8 cellular contexts compared by ENCODE assay signal in the genomic region with DNA sequence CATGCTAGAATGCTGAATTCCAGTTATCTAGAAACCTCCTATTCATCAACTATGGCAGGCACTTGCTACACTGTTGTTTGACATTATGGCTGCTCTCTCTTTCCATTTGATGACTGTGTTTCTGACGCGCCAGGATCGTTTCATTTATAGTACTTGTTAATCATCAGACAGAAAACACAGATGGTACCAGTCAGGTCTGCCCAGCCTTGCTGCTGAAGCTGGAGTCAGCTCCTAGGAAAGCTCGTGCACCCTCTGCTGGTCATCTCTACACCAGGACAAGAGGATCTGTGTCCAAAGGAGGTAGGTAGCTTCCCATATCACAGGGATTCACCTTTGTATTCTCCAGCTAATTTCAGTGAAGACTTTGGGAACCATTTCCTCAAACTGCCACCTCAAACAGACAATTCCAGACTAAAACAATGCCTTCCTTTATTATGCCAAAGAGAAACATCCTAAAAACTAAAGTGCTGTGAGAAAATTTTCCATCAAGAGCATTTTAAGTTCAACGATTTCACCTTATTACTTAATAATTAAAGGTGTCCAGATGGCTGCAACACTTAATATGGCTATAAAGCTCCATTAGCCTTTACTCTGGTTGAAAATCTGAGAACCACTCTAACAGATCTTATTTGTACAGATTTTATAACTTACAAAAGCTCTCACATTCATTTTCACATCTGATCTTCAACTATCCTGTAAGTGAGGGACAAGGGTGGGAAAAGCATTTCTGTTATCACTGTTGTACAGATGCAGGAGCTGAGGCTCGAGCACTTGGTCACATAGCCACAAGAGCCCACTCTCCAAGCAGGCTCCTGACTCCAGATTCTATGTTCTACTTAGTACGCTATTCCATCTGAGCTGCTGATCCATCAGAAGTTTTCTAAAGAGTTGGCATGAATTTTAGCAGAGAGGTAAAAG. TPM values are rescaled to one million over a fixed set of nuclear protein-coding genes. Genes with fewer than 3 reads are reported as not detected.
DNase-seq lines count a peak whose midpoint lies in the region; ATAC-seq and TF ChIP-seq lines count a peak whose summit lies in the region.

No MANE protein-coding gene starts in this region.

- H3K27me3 Mint-ChIP-seq in activated T-cell treated with anti-CD3 and anti-CD28 coated beads, Interleukin-2, amount 50 U/mL, for 72 hours (ENCODE audit: low read depth) = no peaks in the 10 kb centered on the region
- H3K27me3 Mint-ChIP-seq in stimulated activated naive CD8-positive, alpha-beta T cell treated with anti-CD3 and anti-CD28 coated beads, Interleukin-15, Interleukin-2, amounts not matched to agents 100 ng/mL and 50 ng/mL, for 24 hours = no peaks in the 10 kb centered on the region

- peaks cover 44% of the 10 kb centered on the region for H3K4me1 Mint-ChIP-seq in activated T-cell treated with anti-CD3 and anti-CD28 coated beads, Interleukin-2, amount 50 U/mL, for 72 hours (ENCODE audit: low read depth)
- peaks cover 44% of the 10 kb centered on the region for H3K4me1 Mint-ChIP-seq in stimulated activated naive CD8-positive, alpha-beta T cell treated with anti-CD3 and anti-CD28 coated beads, Interleukin-15, Interleukin-2, amounts not matched to agents 100 ng/mL and 50 ng/mL, for 24 hours (ENCODE audit: low read depth)

- DNase-seq in EL = peak; percentile 93
- peak; percentile 98 for DNase-seq in GM23248
- DNase-seq in Karpas-422 = peak; percentile 91
- DNase-seq in Peyer's patch = peak; percentile 85 to 97 (median 94)
- DNase-seq in activated T-cell treated with anti-CD3 and anti-CD28 coated beads, Interleukin-2, amount 50 U/mL, for 72 hours = peak; percentile 84 to 90
- DNase-seq in fibroblast of lung (ENCODE audit: low read depth in 2 of 2) = peak; percentile 95 to 97

- peaks cover 27% of the 10 kb centered on the region for H3F3A ChIP-seq in GM23248 (ENCODE audit: insufficient read depth)
- H3F3A ChIP-seq in neural cell (ENCODE audit: insufficient read depth, low read length, poor library complexity, severe bottlenecking) = no peaks in the 10 kb centered on the region

- no peaks in the 10 kb centered on the region for H3K9me2 ChIP-seq in GM23248 (ENCODE audit: insufficient read depth)
- no peaks in the 10 kb centered on the region for H3K9me2 ChIP-seq in Karpas-422 (replicated peaks; ENCODE audit: insufficient read depth, low read length)
- no peaks in the 10 kb centered on the region for H3K9me2 ChIP-seq in neural cell (ENCODE audit: insufficient read depth, low read length)

- no peaks in the 10 kb centered on the region for H3K36me3 ChIP-seq in GM23248 (ENCODE audit: low read depth)
- no peaks in the 10 kb centered on the region for H3K36me3 ChIP-seq in Karpas-422 (ENCODE audit: insufficient read depth, low read length)
- no peaks in the 10 kb centered on the region for H3K36me3 ChIP-seq in Peyer's patch
- H3K36me3 ChIP-seq in fibroblast of lung (ENCODE audit: control insufficient read depth, insufficient read depth, low read length) = no peaks in the 10 kb centered on the region
- no peaks in the 10 kb centered on the region for H3K36me3 ChIP-seq in neural cell (ENCODE audit: insufficient read depth, low read length)

- TF ChIP-seq RAD21 in neural cell (conservative IDR thresholded peaks at IDR 0.05) = peak; percentile 97

- H3K4me1 ChIP-seq in GM23248 (ENCODE audit: insufficient read depth) (peaks cover 23% of the 10 kb centered on the region), Karpas-422 (ENCODE audit: low read length) (peaks cover 10% of the 10 kb centered on the region), Peyer's patch (no peaks in the 10 kb centered on the region), fibroblast of lung (ENCODE audit: control insufficient read depth, extremely low read depth, insufficient read depth, low read length) (peaks cover 6% of the 10 kb centered on the region)

- TF ChIP-seq CTCF in Peyer's patch (IDR thresholded peaks at IDR 0.05) (peak; percentile 47 to 95 (median 84)), fibroblast of lung (conservative IDR thresholded peaks at IDR 0.05 in 1 of 2, IDR thresholded peaks at IDR 0.05 in 1 of 2; ENCODE audit: low read depth in 1 of 2, low read length in 2 of 2) (peak; percentile 94 to 95), neural cell (IDR thresholded peaks at IDR 0.05; ENCODE audit: poor library complexity, severe bottlenecking) (peak; percentile 93)

- H3K79me2 ChIP-seq in GM23248 (ENCODE audit: insufficient read depth) = peaks cover 12% of the 10 kb centered on the region
- 0 out of 2 replicates have a peak, but pooled peaks cover 2% of the 10 kb centered on the region for H3K79me2 ChIP-seq in Karpas-422 (ENCODE audit: low read length)
- no peaks in the 10 kb centered on the region for H3K79me2 ChIP-seq in fibroblast of lung (ENCODE audit: control insufficient read depth, insufficient read depth, low read length)
- no peaks in the 10 kb centered on the region for H3K79me2 ChIP-seq in neural cell (replicated peaks; ENCODE audit: insufficient read depth, low read length)

- H3K4me3 ChIP-seq in GM23248 = peak overlapping the region; percentile 24; the same call in 1 of the 2 replicates
- H3K4me3 ChIP-seq in Karpas-422 (ENCODE audit: low read length) = no peak overlapping the region
- no peak overlapping the region for H3K4me3 ChIP-seq in Peyer's patch
- peak overlapping the region in 2 of 4 experiments; percentile 11 to 20 for H3K4me3 ChIP-seq in fibroblast of lung (replicated peaks in 1 of 4; ENCODE audit: control extremely low read depth in 1 of 4, insufficient read depth in 1 of 4, low read depth in 3 of 4, low read length in 4 of 4)
- H3K4me3 ChIP-seq in neural cell (ENCODE audit: low read length) = peak overlapping the region; percentile 43

- peak overlapping the region; percentile 58 for H3K27ac ChIP-seq in GM23248
- no peak overlapping the region for H3K27ac ChIP-seq in Karpas-422 (ENCODE audit: low read length)
- H3K27ac ChIP-seq in Peyer's patch = peak overlapping the region in 2 of 4 donors; percentile 11 to 56
- no peak overlapping the region for H3K27ac ChIP-seq in fibroblast of lung (ENCODE audit: insufficient read depth, low read length)
- H3K27ac ChIP-seq in neural cell (ENCODE audit: low read length) = peak overlapping the region; percentile 79

- H3K27me3 ChIP-seq in GM23248 (replicated peaks; ENCODE audit: insufficient read depth) (no peaks in the 10 kb centered on the region), Karpas-422 (ENCODE audit: low read length) (no peaks in the 10 kb centered on the region), Peyer's patch (no peaks in the 10 kb centered on the region), fibroblast of lung (ENCODE audit: control insufficient read depth, insufficient read depth, low read length) (no peaks in the 10 kb centered on the region), neural cell (ENCODE audit: insufficient read depth, low read depth, low read length) (no peaks in the 10 kb centered on the region)

- H3K9me3 ChIP-seq in GM23248 (ENCODE audit: low read depth) = no peaks in the 10 kb centered on the region
- H3K9me3 ChIP-seq in Karpas-422 (ENCODE audit: low read length) = no peaks in the 10 kb centered on the region
- no peaks in the 10 kb centered on the region for H3K9me3 ChIP-seq in Peyer's patch
- no peaks in the 10 kb centered on the region for H3K9me3 ChIP-seq in fibroblast of lung (ENCODE audit: control insufficient read depth, insufficient read depth, low read depth, low read length)
- no peaks in the 10 kb centered on the region for H3K9me3 ChIP-seq in neural cell (ENCODE audit: low read length)

- H3K4me2 ChIP-seq in GM23248 (ENCODE audit: unreplicated experiment) (peak overlapping the region; percentile 41), Karpas-422 (ENCODE audit: low read depth, low read length, poor library complexity, severe bottlenecking) (peak overlapping the region; percentile 38), fibroblast of lung (ENCODE audit: extremely low read depth, insufficient read depth, low read length) (peak overlapping the region; percentile 7), neural cell (ENCODE audit: low read length) (no peak overlapping the region)

- H3K36me3 Mint-ChIP-seq in activated T-cell treated with anti-CD3 and anti-CD28 coated beads, Interleukin-2, amount 50 U/mL, for 72 hours (ENCODE audit: insufficient read depth in 2 of 2) = peaks cover 2 to 9% of the 10 kb centered on the region in 2 donors
- peaks cover 22% of the 10 kb centered on the region for H3K36me3 Mint-ChIP-seq in stimulated activated naive CD8-positive, alpha-beta T cell treated with anti-CD3 and anti-CD28 coated beads, Interleukin-15, Interleukin-2, amounts not matched to agents 100 ng/mL and 50 ng/mL, for 24 hours (ENCODE audit: low read depth)

- 29 to 32% methylated on average over 7 of the region's 7 CpGs for WGBS in GM23248 (ENCODE audit: low coverage in 1 of 2, low lambda C conversion rate in 2 of 2, missing lambda C conversion rate in 2 of 2), 2 experiments

- in situ Hi-C loops in GM23248 (cut with MboI) = loop anchor here (25.0 kb wide), 1 partner anchor 254 kb away; the partner anchor contains the start of gene TLK1

- no peak for TF ChIP-seq POLR2A in Peyer's patch (IDR thresholded peaks at IDR 0.05)

- H3K9me3 Mint-ChIP-seq in activated T-cell treated with anti-CD3 and anti-CD28 coated beads, Interleukin-2, amount 50 U/mL, for 72 hours = peaks cover 1 to 4% of the 10 kb centered on the region in 2 donors
- peaks cover 3% of the 10 kb centered on the region for H3K9me3 Mint-ChIP-seq in stimulated activated naive CD8-positive, alpha-beta T cell treated with anti-CD3 and anti-CD28 coated beads, Interleukin-15, Interleukin-2, amounts not matched to agents 100 ng/mL and 50 ng/mL, for 24 hours

- H4K20me1 ChIP-seq in GM23248 (ENCODE audit: insufficient read depth) (no peaks in the 10 kb centered on the region), Karpas-422 (ENCODE audit: insufficient read depth, low read depth, low read length) (no peaks in the 10 kb centered on the region), fibroblast of lung (ENCODE audit: control insufficient read depth, extremely low read depth, insufficient read depth, low read length) (no peaks in the 10 kb centered on the region), neural cell (ENCODE audit: insufficient read depth) (no peaks in the 10 kb centered on the region)

- peak overlapping the region; percentile 9 to 50 for H3K4me3 Mint-ChIP-seq in activated T-cell treated with anti-CD3 and anti-CD28 coated beads, Interleukin-2, amount 50 U/mL, for 72 hours
- H3K4me3 Mint-ChIP-seq in stimulated activated naive CD8-positive, alpha-beta T cell treated with anti-CD3 and anti-CD28 coated beads, Interleukin-15, Interleukin-2, amounts not matched to agents 100 ng/mL and 50 ng/mL, for 24 hours = peak overlapping the region; percentile 2

- TF ChIP-seq EP300 in neural cell (conservative IDR thresholded peaks at IDR 0.05; ENCODE audit: poor library complexity, severe bottlenecking) = peak; percentile 65

- H3K9ac ChIP-seq in GM23248 (peak overlapping the region; percentile 11; the same call in 1 of the 2 replicates), Karpas-422 (ENCODE audit: low read length) (peak overlapping the region; percentile 2; the same call in 1 of the 2 replicates), fibroblast of lung (ENCODE audit: insufficient read depth, low read length) (no peak overlapping the region), neural cell (ENCODE audit: low read length) (peak overlapping the region; percentile 48)

- H3K27ac Mint-ChIP-seq in activated T-cell treated with anti-CD3 and anti-CD28 coated beads, Interleukin-2, amount 50 U/mL, for 72 hours = peak overlapping the region; percentile 75
- H3K27ac Mint-ChIP-seq in stimulated activated naive CD8-positive, alpha-beta T cell treated with anti-CD3 and anti-CD28 coated beads, Interleukin-15, Interleukin-2, amounts not matched to agents 100 ng/mL and 50 ng/mL, for 24 hours = peak overlapping the region; percentile 78

- H2AFZ ChIP-seq in GM23248 (peak overlapping the region; percentile 46; the same call in 1 of the 2 replicates), Karpas-422 (ENCODE audit: low read length) (0 out of 2 replicates have a peak overlapping the region, but pooled peaks have one; percentile 10), fibroblast of lung (ENCODE audit: low read length) (no peak overlapping the region), neural cell (ENCODE audit: low read depth, low read length) (no peak overlapping the region)

- peak; percentile 99 to 100 for ATAC-seq in activated T-cell treated with anti-CD3 and anti-CD28 coated beads, Interleukin-2, amount 50 U/mL, for 72 hours (replicated peaks in 1 of 2)

RNA-seq across cellular contexts. Expression of gene METTL8, which starts 17.5 kb away (rescaled TPM):
- total RNA-seq in GM23248 (2014; rRNA removed; shearing (Covaris generic)) = 17.8 and 38.5 TPM in 2 replicates
- polyA plus RNA-seq in GM23248 (2016; fragmentation: Nextera tagmentation; extraction: Ambion mirVana) = 27.2 and 31.5 TPM in 2 replicates
- total RNA-seq in Karpas-422 (2014; rRNA removed; shearing (Covaris generic); ENCODE audit: low replicate concordance) = 13.1 and 16.5 TPM in 2 replicates
- 100 to 1,000 TPM in 1 of 4 donors, 10 to 100 TPM in 3; 11.4 to 107 (median 15.2) TPM for total RNA-seq in Peyer's patch
- total RNA-seq in activated T-cell treated with anti-CD3 and anti-CD28 coated beads, Interleukin-2, amount 50 U/mL, for 72 hours = 10 to 100 TPM; 25.6 to 31.0 TPM
- total RNA-seq in fibroblast of lung = 10.8 and 16.7 TPM in 2 replicates
- polyA plus RNA-seq in fibroblast of lung = 22.4 and 23.8 TPM in 2 replicates
- 13.0 and 15.4 TPM in 2 replicates for polyA plus RNA-seq in fibroblast of lung (2012)
- polyA minus RNA-seq in fibroblast of lung (ENCODE audit: low replicate concordance) = 2.4 and 4.4 TPM in 2 replicates
- polyA plus RNA-seq in neural cell = 5.3 and 13.7 TPM in 2 replicates
- polyA minus RNA-seq in neural cell = 14.9 and 28.5 TPM in 2 replicates

RNA-seq across cellular contexts. Expression of gene DCAF17, which starts 17.8 kb away (rescaled TPM):
- 14.4 and 17.6 TPM in 2 replicates for total RNA-seq in GM23248 (2014; rRNA removed; shearing (Covaris generic))
- 9.9 and 10.6 TPM in 2 replicates for polyA plus RNA-seq in GM23248 (2016; fragmentation: Nextera tagmentation; extraction: Ambion mirVana)
- total RNA-seq in Karpas-422 (2014; rRNA removed; shearing (Covaris generic); ENCODE audit: low replicate concordance) = 22.3 and 63.2 TPM in 2 replicates
- total RNA-seq in Peyer's patch = 10 to 100 TPM; 17.3 to 29.7 (median 24.9) TPM
- 10 to 100 TPM; 21.9 to 35.1 TPM for total RNA-seq in activated T-cell treated with anti-CD3 and anti-CD28 coated beads, Interleukin-2, amount 50 U/mL, for 72 hours
- 21.6 and 30.6 TPM in 2 replicates for total RNA-seq in fibroblast of lung
- polyA plus RNA-seq in fibroblast of lung = 10.1 and 10.2 TPM in 2 replicates
- polyA plus RNA-seq in fibroblast of lung (2012) = 7.5 and 8.7 TPM in 2 replicates
- polyA minus RNA-seq in fibroblast of lung (ENCODE audit: low replicate concordance) = 6.3 and 8.9 TPM in 2 replicates
- polyA plus RNA-seq in neural cell = 17.5 and 20.3 TPM in 2 replicates
- polyA minus RNA-seq in neural cell = 53.1 and 57.6 TPM in 2 replicates

Comparison
In these comparisons a context has a peak if more than half of its experiments do, and no peak if none do; other contexts are left out.
1. H2AFZ ChIP-seq: peak in GM23248 (single experiment) and Karpas-422 (single experiment); none in fibroblast of lung (single experiment) and neural cell (single experiment).
2. H3K27ac ChIP-seq: peak in GM23248 (single experiment) and neural cell (single experiment); none in Karpas-422 (single experiment) and fibroblast of lung (single experiment).
3. H3K4me3 ChIP-seq: peak in GM23248 (single experiment) and neural cell (single experiment); none in Karpas-422 (single experiment) and Peyer's patch (0 of 4).
4. Peak in every context shown above with its lines, with median percentiles within 50 percentile points of each other: DNase-seq and CTCF ChIP-seq.